In the genomic region with DNA sequence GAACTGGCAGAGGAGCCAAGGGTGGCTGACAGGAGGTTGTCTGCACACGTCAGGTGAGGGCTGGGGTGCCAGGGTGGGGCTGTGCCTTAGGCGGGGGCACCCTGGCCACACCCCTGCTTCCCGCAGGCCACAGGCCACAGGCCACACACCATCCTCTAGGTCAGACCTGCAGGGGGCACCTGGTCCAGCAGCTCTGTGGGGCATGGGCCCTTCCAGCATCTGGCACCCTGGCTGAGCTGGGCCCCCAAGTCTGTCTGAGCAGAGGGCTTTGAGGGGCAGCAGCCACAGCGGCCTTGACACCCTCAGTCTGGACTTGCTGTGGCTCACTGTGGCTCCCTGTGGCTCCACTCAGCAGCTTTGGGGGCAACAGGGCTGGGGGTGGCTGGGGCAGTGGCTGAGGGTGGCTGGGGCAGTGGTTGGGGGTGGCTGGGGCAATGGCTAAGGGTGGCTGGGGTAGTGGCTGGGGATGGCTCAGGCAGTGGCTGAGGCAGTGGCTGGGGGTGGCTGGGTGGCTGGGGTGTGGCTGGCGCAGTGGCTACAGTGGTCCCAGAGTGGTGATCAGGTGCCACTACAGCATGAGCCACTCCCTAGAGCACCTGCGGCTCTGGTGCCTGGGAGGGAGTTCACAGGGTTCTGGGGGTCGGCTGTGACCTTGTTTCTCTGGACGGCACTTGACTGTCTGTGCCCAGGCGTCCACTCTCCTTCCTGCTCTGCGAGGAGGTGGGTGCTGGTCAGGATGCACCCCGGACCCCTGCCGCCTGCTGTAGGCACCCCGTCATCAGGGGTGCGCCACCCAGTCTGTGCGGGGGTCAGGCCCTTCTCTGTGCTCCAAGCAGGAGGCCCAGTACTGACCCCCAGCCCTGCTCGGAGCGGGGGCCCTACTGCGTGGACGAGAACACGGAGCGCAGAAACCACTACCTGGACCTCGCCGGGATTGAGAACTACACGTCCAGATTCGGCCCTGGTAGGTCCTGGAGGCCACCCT, we compare ENCODE assay signal across 17 cellular contexts. TPM values are rescaled to one million over a fixed set of nuclear protein-coding genes. Genes with fewer than 3 reads are reported as not detected.
"Had no signal": no experiment of that assay in that cellular context is flagged by ENCODE, and none has a peak within 500 bp of the region (broad histone marks: within the 10 kb centered on the region; RNA-seq: fewer than 3 reads in every experiment).

No MANE protein-coding gene starts in this region.

- H3K27ac Mint-ChIP-seq: activated CD4-positive, alpha-beta memory T cell treated with anti-CD3 and anti-CD28 coated beads for 36 hours; activated T-helper 1 cell treated with anti-CD3 and anti-CD28 coated beads, Interleukin-12 subunit alpha, Interleukin-12 subunit beta, Interleukin-2, Interleukin-4 antibody, amounts not matched to agents 30 ng/mL and 10 ng/mL and 1 ng/mL, durations not matched to agents 14 hours and 24 hours and 36 hours; stimulated activated naive B cell treated with anti-CD40 and anti-IgM and Interleukin-4, amounts not matched to agents 10 μg/mL and 1 μg/mL and 100 μg/mL, for 72 hours had no signal

- ATAC-seq: gastrocnemius medialis; mucosa of descending colon; naive thymus-derived CD8-positive, alpha-beta T cell; stimulated activated naive B cell treated with anti-CD40 and anti-IgM and Interleukin-4, amounts not matched to agents 10 μg/mL and 1 μg/mL and 100 μg/mL, for 72 hours had no signal

- DNase-seq: activated CD4-positive, alpha-beta memory T cell treated with anti-CD3 and anti-CD28 coated beads for 36 hours; activated CD4-positive, alpha-beta T cell treated with anti-CD3 and anti-CD28 coated beads for 1 hour; activated CD8-positive, alpha-beta memory T cell treated with anti-CD3 and anti-CD28 coated beads, Interleukin-2, amount 50 U/mL, for 4 hours; activated naive CD4-positive, alpha-beta T cell; effector CD8-positive, alpha-beta T cell; gastrocnemius medialis; kidney glomerular epithelial cell; occipital lobe; small intestine; stimulated activated naive B cell treated with anti-CD40 and anti-IgM and Interleukin-4, amounts not matched to agents 10 μg/mL and 1 μg/mL and 100 μg/mL, for 72 hours; T1000; trophoblast cell had no signal

- H3K4me3 Mint-ChIP-seq: activated CD4-positive, alpha-beta memory T cell treated with anti-CD3 and anti-CD28 coated beads for 36 hours; activated T-helper 1 cell treated with anti-CD3 and anti-CD28 coated beads, Interleukin-12 subunit alpha, Interleukin-12 subunit beta, Interleukin-2, Interleukin-4 antibody, amounts not matched to agents 30 ng/mL and 10 ng/mL and 1 ng/mL, durations not matched to agents 14 hours and 24 hours and 36 hours; naive thymus-derived CD8-positive, alpha-beta T cell; stimulated activated naive B cell treated with anti-CD40 and anti-IgM and Interleukin-4, amounts not matched to agents 10 μg/mL and 1 μg/mL and 100 μg/mL, for 72 hours had no signal

- H3K4me1 ChIP-seq: gastrocnemius medialis had no signal

- H3K9me3 Mint-ChIP-seq: activated CD4-positive, alpha-beta memory T cell treated with anti-CD3 and anti-CD28 coated beads for 36 hours; naive thymus-derived CD8-positive, alpha-beta T cell; stimulated activated naive B cell treated with anti-CD40 and anti-IgM and Interleukin-4, amounts not matched to agents 10 μg/mL and 1 μg/mL and 100 μg/mL, for 72 hours had no signal

- H3K27ac ChIP-seq: cardiac muscle cell, coronary artery, gastrocnemius medialis had no signal

- H3K36me3 Mint-ChIP-seq: activated CD4-positive, alpha-beta memory T cell treated with anti-CD3 and anti-CD28 coated beads for 36 hours; naive thymus-derived CD8-positive, alpha-beta T cell had no signal

- H3K4me3 ChIP-seq: cardiac muscle cell, coronary artery, gastrocnemius medialis, mucosa of descending colon had no signal

- H3K27me3 ChIP-seq: cardiac muscle cell had no signal

- FAIRE-seq: small intestine had no signal

- H3K36me3 ChIP-seq: cardiac muscle cell, gastrocnemius medialis had no signal

- H3K9me3 ChIP-seq: gastrocnemius medialis, mucosa of descending colon had no signal

RNA-seq across cellular contexts. Expression of a gene that starts 27.1 kb away (rescaled TPM):
- total RNA-seq: gastrocnemius medialis; naive thymus-derived CD8-positive, alpha-beta T cell had no signal
